ENCODE assay signal across 17 cellular contexts in the genomic region with DNA sequence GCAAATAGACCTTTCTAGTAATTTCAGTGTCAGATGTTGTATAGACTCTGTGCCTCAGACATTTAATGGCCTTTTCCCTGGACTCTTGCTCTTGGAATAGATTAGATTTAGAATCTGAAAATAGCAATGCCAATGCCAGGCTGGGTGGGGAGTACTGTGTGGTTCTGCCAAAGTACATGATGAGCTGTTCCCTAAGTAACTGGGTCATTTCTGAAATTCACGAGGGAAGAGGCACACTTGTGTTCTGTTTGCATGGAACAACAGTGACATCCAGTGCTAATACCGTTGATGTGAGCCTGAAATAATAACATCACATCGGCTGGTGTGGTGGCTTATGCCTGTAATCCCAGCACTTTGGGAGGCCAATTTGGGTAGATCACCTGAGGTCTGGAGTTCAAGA.
DNase-seq lines count a peak whose midpoint lies in the region; ATAC-seq and TF ChIP-seq lines count a peak whose summit lies in the region.
"Had no signal": no experiment of that assay in that cellular context is flagged by ENCODE, and none has a peak within 500 bp of the region (broad histone marks: within the 10 kb centered on the region; RNA-seq: fewer than 3 reads in every experiment).

No MANE protein-coding gene starts in this region.

- H3K36me3 ChIP-seq in cardiac muscle cell (no peaks in the 10 kb centered on the region), suprapubic skin (no peaks in the 10 kb centered on the region)
- H3K36me3 ChIP-seq: sigmoid colon, vagina had no signal

- peaks cover 20% of the 10 kb centered on the region for H3K4me1 ChIP-seq in cardiac muscle cell (ENCODE audit: low read depth)
- H3K4me1 ChIP-seq in suprapubic skin, result peaks cover 13% of the 10 kb centered on the region
- H3K4me1 ChIP-seq: sigmoid colon, vagina had no signal

- DNase-seq in AG10803 (ENCODE audit: low read depth) (peak; percentile 13), NCI-H2227 (lab: John Stamatoyannopoulos, UW; ENCODE audit: unreplicated experiment) (peak; percentile 56), cardiac muscle cell (ENCODE audit: low read depth in 1 of 2, low spot score in 1 of 2) (peak; percentile 12 to 14), posterior cingulate gyrus (peak in 6 of 10 donors; percentile 15 to 63 (median 34)), suprapubic skin (ENCODE audit: low spot score in 2 of 2) (no peak), amniotic stem cell (lab: John Stamatoyannopoulos, UW) (no peak)
- DNase-seq in activated CD4-positive, alpha-beta T cell treated with anti-CD3 and anti-CD28 coated beads, Interleukin-2, amount 50 U/mL, for 48 hours, result no peak
- DNase-seq: activated CD4-positive, alpha-beta T cell treated with anti-CD3 and anti-CD28 coated beads for 4 hours; NCI-H1694; NCI-H526; sigmoid colon; stimulated activated CD4-positive, alpha-beta T cell treated with anti-CD3 and anti-CD28 coated beads, Interleukin-4, amount 100 ng/mL, for 4 hours had no signal

- TF ChIP-seq POLR2A in suprapubic skin (IDR thresholded peaks at IDR 0.05), result no peak

- H3K4me3 ChIP-seq in AG10803 (ENCODE audit: low read length) (no peak overlapping the region), cardiac muscle cell (no peak overlapping the region), suprapubic skin (no peak overlapping the region)
- H3K4me3 ChIP-seq: sigmoid colon, vagina had no signal

- 48% methylated on average over 3 of the region's 3 CpGs for WGBS in suprapubic skin

- intact Hi-C loops in posterior cingulate gyrus (cut with DNase I), result no loop called here

- no peak overlapping the region for H3K27ac ChIP-seq in cardiac muscle cell
- H3K27ac ChIP-seq in suprapubic skin, result no peak overlapping the region
- H3K27ac ChIP-seq: epithelial cell of prostate, HL-60, sigmoid colon, vagina had no signal

- TF ChIP-seq EP300 in suprapubic skin (IDR thresholded peaks at IDR 0.05), result no peak

- ATAC-seq in HG02973 (IDR thresholded peaks at IDR 0.05; ENCODE audit: unreplicated experiment), result no peak
- ATAC-seq: natural killer cell treated with Interleukin-12 subunit alpha and Interleukin-12 subunit beta and Interleukin-15 and Interleukin-18, amount 100 ng/mL, for 72 hours had no signal

- TF ChIP-seq CTCF in AG10803 (conservative IDR thresholded peaks at IDR 0.05; ENCODE audit: low read length) (peak; percentile 33), cardiac muscle cell (IDR thresholded peaks at IDR 0.05; ENCODE audit: low read depth, low read length) (no peak), suprapubic skin (IDR thresholded peaks at IDR 0.05) (no peak)

- H3K27me3 ChIP-seq in cardiac muscle cell (peaks cover 76% of the 10 kb centered on the region), suprapubic skin (no peaks in the 10 kb centered on the region)
- H3K27me3 ChIP-seq: sigmoid colon, vagina had no signal

- H3K9me3 ChIP-seq in cardiac muscle cell (ENCODE audit: low read depth) (no peaks in the 10 kb centered on the region), suprapubic skin (no peaks in the 10 kb centered on the region)
- H3K9me3 ChIP-seq: sigmoid colon, vagina had no signal

Comparison
In these comparisons a context has a peak if more than half of its experiments do, and no peak if none do; other contexts are left out.
1. DNase-seq: peak in AG10803 (single experiment), NCI-H2227 (single experiment), cardiac muscle cell (2 of 2) and posterior cingulate gyrus (6 of 10); none in activated CD4-positive, alpha-beta T cell treated with anti-CD3 and anti-CD28 coated beads, Interleukin-2, amount 50 U/mL, for 48 hours (0 of 2), suprapubic skin (0 of 2) and amniotic stem cell (single experiment).